Comparison of ENCODE assay signal across 8 cellular contexts in genomic region chrX:84046403-84046984, GRCh38.
DNase-seq lines count a peak whose midpoint lies in the region; ATAC-seq and TF ChIP-seq lines count a peak whose summit lies in the region.

No MANE protein-coding gene starts in this region.

- H3K27ac Mint-ChIP-seq in nephron progenitor cell: no peak overlapping the region

- no peak overlapping the region for H3K4me3 ChIP-seq in coronary artery

- H3K27me3 Mint-ChIP-seq in nephron progenitor cell (ENCODE audit: low read depth, poor library complexity): no peaks in the 10 kb centered on the region

- DNase-seq in DMS79 treated with DMSO at 0.1 percent for 48 hours (lab: John Stamatoyannopoulos, UW) (peak; percentile 16), DMS79 (lab: John Stamatoyannopoulos, UW) (no peak), NCI-H82 (lab: John Stamatoyannopoulos, UW) (peak; percentile 66), coronary artery (ENCODE audit: low spot score) (no peak), nephron progenitor cell (peak; percentile 17), cerebellar nuclear complex (lab: John Stamatoyannopoulos, UW) (no peak)

- H3K4me1 Mint-ChIP-seq in nephron progenitor cell: peaks cover 4% of the 10 kb centered on the region

- H3K9me3 Mint-ChIP-seq in nephron progenitor cell: peaks cover 46% of the 10 kb centered on the region

- H3K27ac ChIP-seq in coronary artery: no peak overlapping the region

- H3K36me3 Mint-ChIP-seq in nephron progenitor cell (ENCODE audit: low read depth): no peaks in the 10 kb centered on the region

- no peak overlapping the region for H3K4me3 Mint-ChIP-seq in nephron progenitor cell

- TF ChIP-seq CTCF in coronary artery (IDR thresholded peaks at IDR 0.05) (peak; percentile 36), nephron progenitor cell (IDR thresholded peaks at IDR 0.05) (peak; percentile 59)

- ATAC-seq in GM19438 (IDR thresholded peaks at IDR 0.05; ENCODE audit: low read depth, unreplicated experiment): peak; percentile 93
- peak; percentile 97 for ATAC-seq in HG03378 (IDR thresholded peaks at IDR 0.05; ENCODE audit: unreplicated experiment)

Comparison
In these comparisons a context has a peak if more than half of its experiments do, and no peak if none do; other contexts are left out.
1. DNase-seq: peak in DMS79 treated with DMSO at 0.1 percent for 48 hours (single experiment), NCI-H82 (single experiment) and nephron progenitor cell (single experiment); none in DMS79 (single experiment), coronary artery (single experiment) and cerebellar nuclear complex (0 of 2).